17 cellular contexts compared by ENCODE assay signal in genomic region chr17:80619535-80620235, GRCh38.
A peak's percentile ranks its signal among the peaks of the same experiment; 100 is the strongest.
DNase-seq lines count a peak whose midpoint lies in the region; ATAC-seq and TF ChIP-seq lines count a peak whose summit lies in the region.
"Had no signal": no experiment of that assay in that cellular context is flagged by ENCODE, and none has a peak within 500 bp of the region (broad histone marks: within the 10 kb centered on the region; RNA-seq: fewer than 3 reads in every experiment).

No MANE protein-coding gene starts in this region.

- H3K27me3 ChIP-seq in testis, result no peaks in the 10 kb centered on the region
- H3K27me3 ChIP-seq: transverse colon had no signal

- H3K9me3 Mint-ChIP-seq in WTC11, result no peaks in the 10 kb centered on the region

- no peaks in the 10 kb centered on the region for H3K9me3 ChIP-seq in testis
- H3K9me3 ChIP-seq: transverse colon had no signal

- H3K36me3 ChIP-seq in testis (ENCODE audit: low read depth, missing control alignments), result no peaks in the 10 kb centered on the region
- H3K36me3 ChIP-seq: transverse colon had no signal

- TF ChIP-seq CTCF in WTC11 (IDR thresholded peaks at IDR 0.05), result no peak
- TF ChIP-seq CTCF in GM10266 (IDR thresholded peaks at IDR 0.05; ENCODE audit: control insufficient read depth, insufficient read depth, low read depth, missing control alignments), result no peak
- TF ChIP-seq CTCF in testis (IDR thresholded peaks at IDR 0.05), result no peak

- no peak for TF ChIP-seq POLR2A in testis (IDR thresholded peaks at IDR 0.05)

- no peak; the same call in 1 of the 2 replicates for ATAC-seq in WTC11
- ATAC-seq: GM12878 had no signal

- H3K27ac Mint-ChIP-seq in WTC11, result 0 out of 2 replicates have a peak overlapping the region, but pooled peaks have one; percentile 21

- H3K4me3 Mint-ChIP-seq in WTC11, result no peak overlapping the region

- H3K4me1 ChIP-seq in testis, result no peaks in the 10 kb centered on the region
- H3K4me1 ChIP-seq: transverse colon had no signal

- intact Hi-C loops in testis (cut with DNase I; ENCODE audit: low total_unique reads), result no loop called here

- DNase-seq in A172 (ENCODE audit: low spot score) (peak; percentile 81), HK-2 (ENCODE audit: unreplicated experiment) (peak; percentile 23), WTC11 (ENCODE audit: low spot score) (no peak), iPS-NIHi11 (ENCODE audit: low spot score) (peak; percentile 56), GM10266 (ENCODE audit: extremely low spot score) (no peak), testis (no peak)
- DNase-seq in stimulated activated CD4-positive, alpha-beta T cell treated with anti-CD3 and anti-CD28 coated beads, Interleukin-4, amount 100 ng/mL, for 1 hour, result no peak
- no peak for DNase-seq in stimulated activated CD4-positive, alpha-beta T cell treated with anti-CD3 and anti-CD28 coated beads, Interleukin-15, amount 100 ng/mL, for 24 hours
- DNase-seq: activated CD8-positive, alpha-beta memory T cell treated with anti-CD3 and anti-CD28 coated beads, Interleukin-2, amount 50 U/mL, for 4 hours; cortex of kidney; DMS 273 treated with DMSO at 0.1 percent for 48 hours; NCI-H2107; stimulated activated CD8-positive, alpha-beta memory T cell treated with anti-CD3 and anti-CD28 coated beads, Interleukin-4, amount 100 ng/mL, for 48 hours; transverse colon; WERI-Rb-1 had no signal

- POLR2A ChIA-PET in WTC11 (lab: Charles Lee), result no interaction called here

- CTCF ChIA-PET in WTC11 (lab: Charles Lee), result interaction anchor here (1.1 kb wide), 1 partner anchor 30 kb away, joined by 4 read pairs; no protein-coding TSS in a partner anchor

- no peaks in the 10 kb centered on the region for H3K36me3 Mint-ChIP-seq in WTC11

- WGBS in testis, 2 donors, result 80 to 89% methylated on average over 9 of the region's 9 CpGs

- H3K4me3 ChIP-seq in testis, result no peak overlapping the region
- H3K4me3 ChIP-seq: GM12878, transverse colon had no signal

- H3K4me1 Mint-ChIP-seq in WTC11, result peaks cover 25% of the 10 kb centered on the region

- H3K27me3 Mint-ChIP-seq in WTC11 (ENCODE audit: low read depth), result no peaks in the 10 kb centered on the region

- no peak overlapping the region for H3K27ac ChIP-seq in testis
- H3K27ac ChIP-seq: HL-60, transverse colon, WERI-Rb-1 had no signal

TF ChIP-seq in WTC11, 78 proteins besides CTCF, POLR2A, EP300 and RAD21 (continues in another document):
- TF ChIP-seq CBFB (CRISPR knock-in tag; IDR thresholded peaks at IDR 0.05; ENCODE audit: low read depth), result no peak
- no peak for TF ChIP-seq E2F5 (CRISPR knock-in tag; IDR thresholded peaks at IDR 0.05)
- no peak for TF ChIP-seq GTF2I (CRISPR knock-in tag; conservative IDR thresholded peaks at IDR 0.05)
- TF ChIP-seq MAX (CRISPR knock-in tag; IDR thresholded peaks at IDR 0.05), result no peak
- TF ChIP-seq ELF4 (CRISPR knock-in tag; IDR thresholded peaks at IDR 0.05; ENCODE audit: low read depth), result no peak
- no peak for TF ChIP-seq IRF2 (CRISPR knock-in tag; IDR thresholded peaks at IDR 0.05; ENCODE audit: borderline replicate concordance, low read depth)
- TF ChIP-seq ATF2 (CRISPR knock-in tag; IDR thresholded peaks at IDR 0.05; ENCODE audit: borderline replicate concordance, low read depth), result no peak
- TF ChIP-seq CDX4 (CRISPR knock-in tag; IDR thresholded peaks at IDR 0.05; ENCODE audit: borderline replicate concordance), result no peak
- TF ChIP-seq TCF7 (CRISPR knock-in tag; IDR thresholded peaks at IDR 0.05; ENCODE audit: low read depth), result no peak
- TF ChIP-seq ZNF425 (CRISPR knock-in tag; conservative IDR thresholded peaks at IDR 0.05), result no peak
- no peak for TF ChIP-seq ZNF396 (CRISPR knock-in tag; IDR thresholded peaks at IDR 0.05; ENCODE audit: borderline replicate concordance)
- TF ChIP-seq NFYB (CRISPR knock-in tag; conservative IDR thresholded peaks at IDR 0.05; ENCODE audit: low read depth), result no peak
- no peak for TF ChIP-seq MLX (CRISPR knock-in tag; IDR thresholded peaks at IDR 0.05)
- no peak for TF ChIP-seq PREB (CRISPR knock-in tag; IDR thresholded peaks at IDR 0.05; ENCODE audit: borderline replicate concordance)
- no peak for TF ChIP-seq ERG (CRISPR knock-in tag; IDR thresholded peaks at IDR 0.05)

Comparison
In these comparisons a context has a peak if more than half of its experiments do, and no peak if none do; other contexts are left out.
1. DNase-seq: peak in A172 (single experiment), HK-2 (single experiment) and iPS-NIHi11 (single experiment); none in WTC11 (single experiment), stimulated activated CD4-positive, alpha-beta T cell treated with anti-CD3 and anti-CD28 coated beads, Interleukin-4, amount 100 ng/mL, for 1 hour (single experiment), GM10266 (single experiment), testis (single experiment) and stimulated activated CD4-positive, alpha-beta T cell treated with anti-CD3 and anti-CD28 coated beads, Interleukin-15, amount 100 ng/mL, for 24 hours (single experiment).